17 cellular contexts compared by ENCODE assay signal in the genomic region with DNA sequence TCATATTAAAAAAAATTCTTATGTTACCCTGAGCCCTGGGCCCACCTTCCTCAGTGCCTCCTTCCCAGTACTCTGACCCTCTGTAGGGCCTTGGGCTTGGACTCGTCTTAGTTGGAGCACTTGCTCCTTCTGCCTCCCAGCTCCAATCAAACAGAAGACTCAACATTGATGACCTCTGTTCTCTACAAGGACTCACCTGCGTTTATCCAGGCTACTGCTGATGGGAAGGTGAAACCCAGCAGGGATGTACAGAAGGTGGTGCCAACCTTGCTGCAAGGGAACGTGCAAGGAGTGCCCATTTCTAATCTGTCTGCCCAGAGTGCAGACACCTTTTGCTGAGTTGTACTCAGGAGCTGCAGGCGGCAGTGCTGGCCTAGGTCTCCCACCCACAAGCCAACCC.
"Had no signal": no experiment of that assay in that cellular context is flagged by ENCODE, and none has a peak within 500 bp of the region (broad histone marks: within the 10 kb centered on the region; RNA-seq: fewer than 3 reads in every experiment).

No MANE protein-coding gene starts in this region.

- H3K9me3 ChIP-seq: ascending aorta, esophagus squamous epithelium, lower lobe of right lung, right atrium auricular region, SJSA1, suprapubic skin had no signal

- H3K36me3 ChIP-seq: ascending aorta, esophagus squamous epithelium, lower lobe of right lung, right atrium auricular region, SJSA1, suprapubic skin had no signal

- H3K27me3 ChIP-seq: ascending aorta, esophagus squamous epithelium, right atrium auricular region, SJSA1, suprapubic skin had no signal

- H3K4me3 ChIP-seq: ascending aorta, esophagus squamous epithelium, lower lobe of right lung, right atrium auricular region, SJSA1, skin epidermis, suprapubic skin had no signal

- H3K4me3 Mint-ChIP-seq: stimulated activated memory B cell treated with anti-CD40 and anti-IgM and Interleukin-4, amounts not matched to agents 10 μg/mL and 1 μg/mL and 100 μg/mL, for 72 hours; type B pancreatic cell had no signal

- H3K27me3 Mint-ChIP-seq: stimulated activated memory B cell treated with anti-CD40 and anti-IgM and Interleukin-4, amounts not matched to agents 10 μg/mL and 1 μg/mL and 100 μg/mL, for 72 hours; type B pancreatic cell had no signal

- DNase-seq: activated CD8-positive, alpha-beta memory T cell treated with anti-CD3 and anti-CD28 coated beads for 24 hours; activated naive CD4-positive, alpha-beta T cell treated with anti-CD3 and anti-CD28 coated beads, Interleukin-2, amount 50 U/mL, for 16 hours; esophagus squamous epithelium; foreskin fibroblast; left cardiac atrium; lower lobe of right lung; midbrain; posterior cingulate gyrus; SW 1271 had no signal

- H3K27ac ChIP-seq: ascending aorta, esophagus squamous epithelium, lower lobe of right lung, right atrium auricular region, suprapubic skin had no signal

- H3K9me3 Mint-ChIP-seq: type B pancreatic cell had no signal

- ATAC-seq: activated CD4-positive, CD25-positive, alpha-beta regulatory T cell treated with anti-CD3 and anti-CD28 coated beads, Interleukin-2, amount 50 U/mL, for 24 hours; left cardiac atrium; lower lobe of right lung; stimulated activated memory B cell treated with anti-CD40 and anti-IgM and Interleukin-4, amounts not matched to agents 10 μg/mL and 1 μg/mL and 100 μg/mL, for 72 hours had no signal
